8 cellular contexts compared by ENCODE assay signal in the genomic region with DNA sequence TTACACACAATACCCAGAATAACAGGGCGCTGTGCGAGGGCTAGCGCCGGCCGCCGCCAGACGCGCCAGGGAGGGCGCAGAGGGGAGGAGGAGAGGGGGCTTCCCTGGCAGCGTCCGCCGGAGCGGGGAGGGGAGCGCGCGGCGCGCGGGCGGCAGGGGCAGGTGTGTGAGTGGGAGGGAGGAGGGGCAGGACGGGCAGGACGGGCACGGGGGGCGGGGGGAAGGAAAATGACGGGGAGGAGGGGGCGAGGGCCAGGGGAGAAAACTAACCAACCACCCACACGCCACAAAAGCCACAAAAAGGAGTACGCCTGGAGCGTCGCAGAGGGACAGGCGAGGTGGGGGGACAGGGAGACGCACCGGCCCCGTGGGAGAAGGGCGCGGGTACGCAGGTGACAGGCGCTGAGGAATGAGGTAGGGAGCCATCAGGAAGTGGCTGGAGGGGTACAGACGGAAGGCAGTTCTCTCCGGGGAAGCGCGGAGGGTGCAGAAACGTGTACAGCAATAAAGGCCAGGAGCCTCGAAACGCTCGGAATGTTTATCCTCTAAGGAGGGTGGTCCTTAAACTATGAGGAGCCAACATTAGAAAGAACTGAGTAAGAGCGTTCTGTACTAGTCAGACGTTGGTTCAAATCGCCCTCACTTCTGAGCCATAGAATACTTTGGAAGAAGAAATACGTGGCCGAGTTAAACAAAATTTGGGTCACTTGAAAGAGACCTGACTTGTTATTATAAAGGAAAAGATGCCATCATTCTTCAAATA. TPM values are rescaled to one million over a fixed set of nuclear protein-coding genes. Genes with fewer than 3 reads are reported as not detected.
DNase-seq lines count a peak whose midpoint lies in the region; ATAC-seq and TF ChIP-seq lines count a peak whose summit lies in the region.

No MANE protein-coding gene starts in this region.

- H3K9me3 ChIP-seq in tibial artery: no peaks in the 10 kb centered on the region

- TF ChIP-seq CTCF in fibroblast of the aortic adventitia (IDR thresholded peaks at IDR 0.05; ENCODE audit: insufficient read depth, low read length) (no peak), omental fat pad (IDR thresholded peaks at IDR 0.05) (no peak), tibial artery (IDR thresholded peaks at IDR 0.05) (no peak)

- peak overlapping the region; percentile 95 for H3K27ac ChIP-seq in tibial artery

- H3K4me3 ChIP-seq in fibroblast of the aortic adventitia (ENCODE audit: low read depth, low read length) (peak overlapping the region; percentile 79), tibial artery (peak overlapping the region; percentile 78 to 91)

- intact Hi-C loops in tibial artery (cut with DNase I; ENCODE audit: low total_unique reads): no loop called here

- peaks cover 0 to 31% (median 4%) of the 10 kb centered on the region in 4 donors for H3K4me1 ChIP-seq in tibial artery

- H3K36me3 ChIP-seq in tibial artery: no peaks in the 10 kb centered on the region

- DNase-seq in NCI-H1694 treated with DMSO at 0.1 percent for 48 hours (lab: John Stamatoyannopoulos, UW) (peak; percentile 20), NCI-H1694 (lab: John Stamatoyannopoulos, UW) (no peak), NOMO-1 (lab: John Stamatoyannopoulos, UW; ENCODE audit: unreplicated experiment in 2 of 2) (peak; percentile 61 to 65), activated T-helper 1 cell treated with Interleukin-2 at 50 U/mL for 16 hours (ENCODE audit: low read depth) (peak; percentile 51), fibroblast of the aortic adventitia (ENCODE audit: low read depth) (no peak), omental fat pad (ENCODE audit: low spot score) (no peak), tibial artery (peak in 1 of 2 donors; percentile 19)

- H3K27me3 ChIP-seq in tibial artery: no peaks in the 10 kb centered on the region

- ATAC-seq in omental fat pad (ENCODE audit: low FRiP score) (peak; percentile 41), GM18873 (IDR thresholded peaks at IDR 0.05; ENCODE audit: low FRiP score, unreplicated experiment) (no peak)

RNA-seq across cellular contexts. Expression of gene SATB1, which starts 0.7 kb away (rescaled TPM):
- total RNA-seq in fibroblast of the aortic adventitia (ENCODE audit: low replicate concordance) (23.3 and 62.5 TPM in 2 replicates), omental fat pad (10 to 100 TPM; 20.2 to 42.9 (median 30.6) TPM)

Comparison
In these comparisons a context has a peak if more than half of its experiments do, and no peak if none do; other contexts are left out.
1. DNase-seq: peak in NCI-H1694 treated with DMSO at 0.1 percent for 48 hours (single experiment), NOMO-1 (2 of 2) and activated T-helper 1 cell treated with Interleukin-2 at 50 U/mL for 16 hours (single experiment); none in NCI-H1694 (single experiment), fibroblast of the aortic adventitia (single experiment) and omental fat pad (single experiment).